29 cellular contexts compared by ENCODE assay signal in genomic region chr18:8413751-8414150, GRCh38.
"Had no signal": no experiment of that assay in that cellular context is flagged by ENCODE, and none has a peak within 500 bp of the region (broad histone marks: within the 10 kb centered on the region; RNA-seq: fewer than 3 reads in every experiment).

No MANE protein-coding gene starts in this region.

- H3K27me3 ChIP-seq: heart right ventricle, ovary, right lobe of liver, stomach, thyroid gland had no signal

- H3K9me3 ChIP-seq: ovary, right lobe of liver, thyroid gland had no signal

- H3K36me3 ChIP-seq: esophagus squamous epithelium, lower lobe of right lung, ovary, right lobe of liver, thyroid gland had no signal

- FAIRE-seq: endothelial cell of umbilical vein had no signal

- H3K4me2 ChIP-seq: smooth muscle cell had no signal

- H3K4me3 Mint-ChIP-seq: natural killer cell; stimulated activated effector memory CD8-positive, alpha-beta T cell treated with anti-CD3 and anti-CD28 coated beads, Interleukin-12 subunit alpha, Interleukin-12 subunit beta, amount 100 ng/mL, for 72 hours; type B pancreatic cell had no signal

- H3K4me1 ChIP-seq: esophagus squamous epithelium, left ventricle myocardium inferior, lower lobe of right lung, stomach, thyroid gland had no signal

- ATAC-seq: heart right ventricle; left colon; lower lobe of right lung; natural killer cell; stimulated activated effector memory CD8-positive, alpha-beta T cell treated with anti-CD3 and anti-CD28 coated beads, Interleukin-12 subunit alpha, Interleukin-12 subunit beta, amount 100 ng/mL, for 72 hours had no signal

- DNase-seq: dorsolateral prefrontal cortex; effector CD8-positive, alpha-beta T cell; erythroblast; esophagus squamous epithelium; foreskin melanocyte; glutamatergic neuron; heart right ventricle; hippocampal formation; islet precursor cell; kidney glomerular epithelial cell; left colon; left ventricle myocardium inferior; lower lobe of right lung; natural killer cell; occipital lobe; ovary; posterior cingulate gyrus; retina; right lobe of liver; stimulated activated CD4-positive, alpha-beta T cell treated with anti-CD3 and anti-CD28 coated beads, Interleukin-12 subunit alpha, Interleukin-12 subunit beta, amount 100 ng/mL, for 4 hours; stimulated activated CD4-positive, alpha-beta T cell treated with anti-CD3 and anti-CD28 coated beads, Interleukin-1b, Interleukin-23, amount 100 ng/mL, for 48 hours; stimulated activated CD4-positive, alpha-beta T cell treated with anti-CD3 and anti-CD28 coated beads, Interleukin-4, amount 100 ng/mL, for 1 hour; stimulated activated naive CD4-positive, alpha-beta T cell treated with Interleukin-2 at 50 U/mL for 16 hours; stomach; thyroid gland had no signal

- H3K27ac Mint-ChIP-seq: natural killer cell; stimulated activated effector memory CD8-positive, alpha-beta T cell treated with anti-CD3 and anti-CD28 coated beads, Interleukin-12 subunit alpha, Interleukin-12 subunit beta, amount 100 ng/mL, for 72 hours; type B pancreatic cell had no signal

- H3K27ac ChIP-seq: dorsolateral prefrontal cortex, esophagus squamous epithelium, heart right ventricle, left ventricle myocardium inferior, lower lobe of right lung, ovary, right lobe of liver, stomach, thyroid gland had no signal

- H3K4me3 ChIP-seq: dorsolateral prefrontal cortex, esophagus squamous epithelium, heart right ventricle, left ventricle myocardium inferior, lower lobe of right lung, ovary, right lobe of liver, smooth muscle cell, stomach, thyroid gland had no signal

- H3K36me3 Mint-ChIP-seq: natural killer cell; stimulated activated effector memory CD8-positive, alpha-beta T cell treated with anti-CD3 and anti-CD28 coated beads, Interleukin-12 subunit alpha, Interleukin-12 subunit beta, amount 100 ng/mL, for 72 hours; type B pancreatic cell had no signal

- H3K4me1 Mint-ChIP-seq: natural killer cell; stimulated activated effector memory CD8-positive, alpha-beta T cell treated with anti-CD3 and anti-CD28 coated beads, Interleukin-12 subunit alpha, Interleukin-12 subunit beta, amount 100 ng/mL, for 72 hours had no signal
